ENCODE assay signal across 12 cellular contexts in genomic region chr6:167020211-167020610, GRCh38.
DNase-seq lines count a peak whose midpoint lies in the region; ATAC-seq lines count a peak whose summit lies in the region.
"Had no signal": no experiment of that assay in that cellular context is flagged by ENCODE, and none has a peak within 500 bp of the region (broad histone marks: within the 10 kb centered on the region; RNA-seq: fewer than 3 reads in every experiment).

No MANE protein-coding gene starts in this region.

- no peaks in the 10 kb centered on the region for H3K27me3 Mint-ChIP-seq in central memory CD8-positive, alpha-beta T cell
- H3K27me3 Mint-ChIP-seq: stimulated activated naive B cell treated with anti-CD40 and anti-IgM and Interleukin-4, amounts not matched to agents 10 μg/mL and 1 μg/mL and 100 μg/mL, for 72 hours had no signal

- H3K36me3 Mint-ChIP-seq in central memory CD8-positive, alpha-beta T cell (ENCODE audit: insufficient read depth), result peaks cover 21% of the 10 kb centered on the region

- no peaks in the 10 kb centered on the region for H3K9me3 Mint-ChIP-seq in central memory CD8-positive, alpha-beta T cell
- H3K9me3 Mint-ChIP-seq: stimulated activated naive B cell treated with anti-CD40 and anti-IgM and Interleukin-4, amounts not matched to agents 10 μg/mL and 1 μg/mL and 100 μg/mL, for 72 hours had no signal

- peak overlapping the region; percentile 19 for H3K4me3 Mint-ChIP-seq in central memory CD8-positive, alpha-beta T cell

- H3K4me1 Mint-ChIP-seq in central memory CD8-positive, alpha-beta T cell, result no peaks in the 10 kb centered on the region
- H3K4me1 Mint-ChIP-seq: stimulated activated naive B cell treated with anti-CD40 and anti-IgM and Interleukin-4, amounts not matched to agents 10 μg/mL and 1 μg/mL and 100 μg/mL, for 72 hours had no signal

- DNase-seq in central memory CD8-positive, alpha-beta T cell (ENCODE audit: low spot score in 2 of 2), result no peak
- DNase-seq in effector CD4-positive, alpha-beta T cell, result no peak
- DNase-seq in NCI-H2029 (lab: John Stamatoyannopoulos, UW), result no peak
- DNase-seq in activated effector memory CD4-positive, alpha-beta T cell treated with Interleukin-2 at 50 U/mL for 16 hours, result no peak
- DNase-seq in effector CD8-positive, alpha-beta T cell (lab: John Stamatoyannopoulos, UW), result no peak
- DNase-seq: Calu3; NCI-H2227 treated with DMSO at 0.1 percent for 48 hours; posterior cingulate gyrus; stimulated activated naive B cell treated with anti-CD40 and anti-IgM and Interleukin-4, amounts not matched to agents 10 μg/mL and 1 μg/mL and 100 μg/mL, for 72 hours had no signal

- peak; percentile 91 for ATAC-seq in GM18861 (IDR thresholded peaks at IDR 0.05; ENCODE audit: unreplicated experiment)
- ATAC-seq in GM21423 (IDR thresholded peaks at IDR 0.05; ENCODE audit: unreplicated experiment), result peak; percentile 80
- peak; percentile 79 for ATAC-seq in HG03064 (IDR thresholded peaks at IDR 0.05; ENCODE audit: low read depth, unreplicated experiment)
- no peak for ATAC-seq in central memory CD8-positive, alpha-beta T cell (replicated peaks; ENCODE audit: extremely low read depth, poor library complexity, severe bottlenecking)

- H3K27ac Mint-ChIP-seq in central memory CD8-positive, alpha-beta T cell (ENCODE audit: low read depth), result no peak overlapping the region
- H3K27ac Mint-ChIP-seq: stimulated activated naive B cell treated with anti-CD40 and anti-IgM and Interleukin-4, amounts not matched to agents 10 μg/mL and 1 μg/mL and 100 μg/mL, for 72 hours had no signal
